8 cellular contexts compared by ENCODE assay signal in the genomic region with DNA sequence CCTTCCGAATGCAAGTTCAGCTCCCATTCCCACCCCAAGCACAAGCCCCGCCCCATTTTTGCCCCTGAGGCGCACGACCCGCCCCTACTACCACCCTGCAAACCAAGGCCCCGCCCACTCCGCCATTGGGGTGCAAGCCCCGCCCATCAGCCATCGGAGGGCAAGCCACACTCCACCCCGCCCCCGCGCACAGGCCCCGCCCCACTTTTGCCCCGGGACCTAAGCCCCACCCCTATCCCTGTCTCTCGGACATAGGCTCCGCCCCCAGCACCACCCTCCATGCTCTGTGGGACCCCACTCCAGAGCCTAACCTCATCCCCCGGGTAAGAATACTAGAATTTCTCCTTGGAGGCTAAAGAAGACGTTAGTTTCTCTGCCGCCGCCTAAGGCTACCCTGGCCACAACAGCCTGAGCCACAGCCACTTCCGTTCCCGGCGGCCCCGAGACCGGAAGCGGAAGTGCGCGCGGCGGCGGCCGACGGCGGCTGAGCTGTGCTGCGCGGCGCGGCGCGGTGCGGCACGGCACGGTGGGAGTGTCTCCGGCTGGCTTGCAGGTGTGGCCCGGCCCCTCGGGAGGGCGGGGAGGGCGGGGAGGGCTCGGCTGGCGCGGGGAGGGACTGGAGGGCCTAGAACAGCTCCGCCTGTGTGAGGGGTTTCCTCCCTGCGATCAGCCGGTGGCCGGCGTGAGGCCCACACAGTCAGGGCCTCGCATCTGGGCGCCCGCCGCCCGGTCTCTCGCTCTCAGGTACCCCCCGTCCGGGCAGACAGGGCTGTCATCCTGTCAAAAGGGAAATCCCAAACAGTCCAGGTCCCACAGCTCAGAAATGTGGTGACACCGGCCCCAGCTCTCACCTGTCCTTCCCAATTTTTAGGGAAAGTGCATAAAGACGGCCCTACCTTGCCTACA. TPM values are rescaled to one million over a fixed set of nuclear protein-coding genes. Genes with fewer than 3 reads are reported as not detected.
DNase-seq lines count a peak whose midpoint lies in the region; ATAC-seq, FAIRE-seq and TF ChIP-seq lines count a peak whose summit lies in the region.

A gene (plus strand): TSS at position 451 of the 906 bp plus-strand sequence. CDS start 3,444 bp downstream, outside the sequence.

- no peaks in the 10 kb centered on the region for H3K27me3 ChIP-seq in keratinocyte (ENCODE audit: control insufficient read depth, extremely low read depth, insufficient read depth, low read length)

- no peaks in the 10 kb centered on the region for H3K9me3 ChIP-seq in keratinocyte (ENCODE audit: control insufficient read depth, low read depth, low read length)

- peak within 1 kb of the TSS; percentile 78 for H3K9ac ChIP-seq in keratinocyte (ENCODE audit: control insufficient read depth, extremely low read depth, insufficient read depth, low read length)

- no peaks in the 10 kb centered on the region for H3K79me2 ChIP-seq in keratinocyte (ENCODE audit: control insufficient read depth, insufficient read depth, low read length)

- peak within 1 kb of the TSS; percentile 72 to 82 (median 72) for H3K4me3 ChIP-seq in keratinocyte (ENCODE audit: control insufficient read depth in 2 of 3, extremely low read depth in 1 of 3, insufficient read depth in 2 of 3, low read depth in 1 of 3, low read length in 3 of 3)

- H3K27ac ChIP-seq in keratinocyte (ENCODE audit: control insufficient read depth, insufficient read depth, low read length): peak within 1 kb of the TSS; percentile 84

- TF ChIP-seq CTCF in AG09319 (IDR thresholded peaks at IDR 0.05; ENCODE audit: low read depth, low read length): no peak
- no peak for TF ChIP-seq CTCF in keratinocyte (optimal IDR thresholded peaks at IDR 0.05 in 1 of 3, IDR thresholded peaks at IDR 0.05 in 1 of 3, conservative IDR thresholded peaks at IDR 0.05 in 1 of 3; ENCODE audit: extremely low read depth in 1 of 3, insufficient read depth in 2 of 3, low read length in 3 of 3)

- DNase-seq in AG09319 (ENCODE audit: extremely low read depth, low read depth) (peak; percentile 61), NCI-H345 treated with DMSO at 0.1 percent for 48 hours (lab: John Stamatoyannopoulos, UW; ENCODE audit: unreplicated experiment) (peak; percentile 81), cerebellar cortex (ENCODE audit: low spot score) (peak; percentile 89), keratinocyte (ENCODE audit: low read depth, low spot score) (peak; percentile 61)
- DNase-seq in stimulated activated CD4-positive, alpha-beta T cell treated with anti-CD3 and anti-CD28 coated beads, Interleukin-12 subunit alpha, Interleukin-12 subunit beta, amount 100 ng/mL, for 48 hours (ENCODE audit: low read depth in 2 of 3, low spot score in 1 of 3): peak; percentile 98 to 100 (median 100)

- H2AFZ ChIP-seq in keratinocyte (ENCODE audit: control insufficient read depth, low read length): peak within 1 kb of the TSS; percentile 78

- no peaks in the 10 kb centered on the region for H3K36me3 ChIP-seq in keratinocyte (ENCODE audit: control insufficient read depth in 2 of 2, extremely low read depth in 1 of 2, insufficient read depth in 2 of 2, low read length in 2 of 2)

- H3K4me1 ChIP-seq in keratinocyte (ENCODE audit: control insufficient read depth, extremely low read depth, insufficient read depth, low read length): peaks cover 2% of the 10 kb centered on the region

- H4K20me1 ChIP-seq in keratinocyte (ENCODE audit: control insufficient read depth, extremely low read depth, insufficient read depth, low read length): no peaks in the 10 kb centered on the region

- peak within 1 kb of the TSS; percentile 93 for H3K4me2 ChIP-seq in keratinocyte (ENCODE audit: control insufficient read depth, extremely low read depth, insufficient read depth, low read depth, low read length)

- no peak for FAIRE-seq in keratinocyte (lab: Jason Lieb, UNC)

- ATAC-seq in GM19025 (IDR thresholded peaks at IDR 0.05; ENCODE audit: low read depth, unreplicated experiment) (peak; percentile 93), HG03280 (IDR thresholded peaks at IDR 0.05; ENCODE audit: unreplicated experiment) (peak; percentile 92)
- peak; percentile 96 to 97 for ATAC-seq in activated CD4-positive, CD25-positive, alpha-beta regulatory T cell treated with anti-CD3 and anti-CD28 coated beads, Interleukin-2, amount 50 U/mL, for 24 hours

- H3K9me1 ChIP-seq in keratinocyte (ENCODE audit: control insufficient read depth, extremely low read depth, insufficient read depth, low read length): no peaks in the 10 kb centered on the region

- dilution Hi-C loops in keratinocyte (cut with MboI; ENCODE audit: extremely low pct_ligation_motif_present, low sequenced_read_pairs): no loop called here

RNA-seq across cellular contexts. Expression of the gene that starts here (rescaled TPM):
- polyA plus RNA-seq in keratinocyte: 2.1 to 4.2 TPM (median 3.6 TPM) in 3 replicates
- polyA plus RNA-seq in keratinocyte (2011; ENCODE audit: low read depth): 2.2 TPM
- 1.2 and 1.5 TPM in 2 replicates for polyA plus RNA-seq in keratinocyte (2011; cell fraction: cytosol; rRNA removed)
- 8.0 and 9.5 TPM in 2 replicates for polyA plus RNA-seq in keratinocyte (2011; cell fraction: nucleus; rRNA removed)
- polyA plus RNA-seq in keratinocyte (2012; ENCODE audit: low replicate concordance): 1.9 and 3.8 TPM in 2 replicates
- polyA minus RNA-seq in keratinocyte: 1.7 to 3.8 TPM (median 3.1 TPM) in 3 replicates
- 1.5 TPM for polyA minus RNA-seq in keratinocyte (2011; cell fraction: cytosol; rRNA and poly(A)+ RNA removed)
- 3.5 and 4.4 TPM in 2 replicates for polyA minus RNA-seq in keratinocyte (2011; cell fraction: nucleus; rRNA and poly(A)+ RNA removed)

Comparison
In these comparisons a context has a peak if more than half of its experiments do, and no peak if none do; other contexts are left out.
1. Peak in every context shown above with its lines: DNase-seq, ATAC-seq, H3K4me3 ChIP-seq and H3K27ac ChIP-seq.